In the genomic region with DNA sequence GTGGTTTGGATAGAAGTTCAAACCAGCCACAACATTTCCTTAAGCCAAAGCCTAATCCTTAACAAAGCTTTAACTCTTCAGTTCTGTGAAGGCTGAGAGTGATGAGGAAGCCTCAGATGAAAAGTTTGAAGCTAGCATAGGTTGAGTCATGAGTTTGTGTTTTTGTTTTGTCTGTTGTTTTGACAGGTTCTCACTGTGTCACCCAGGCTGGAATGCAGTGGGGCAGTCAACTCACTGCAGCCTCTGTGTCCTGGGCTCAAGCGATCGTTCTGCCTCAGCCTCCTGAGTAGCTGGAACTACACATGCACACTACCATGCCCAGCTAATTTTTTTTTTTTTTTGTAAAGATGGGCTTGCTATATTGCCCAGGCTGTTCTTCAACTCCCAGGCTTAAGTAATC, we compare ENCODE assay signal across 25 cellular contexts.
A peak's percentile ranks its signal among the peaks of the same experiment; 100 is the strongest.
DNase-seq lines count a peak whose midpoint lies in the region; ATAC-seq and TF ChIP-seq lines count a peak whose summit lies in the region.
"Had no signal": no experiment of that assay in that cellular context is flagged by ENCODE, and none has a peak within 500 bp of the region (broad histone marks: within the 10 kb centered on the region; RNA-seq: fewer than 3 reads in every experiment).

No MANE protein-coding gene starts in this region.

- DNase-seq in Right ventricle myocardium superior: no peak
- no peak for DNase-seq in cardiac septum (ENCODE audit: low spot score)
- peak; percentile 8 for DNase-seq in mammary epithelial cell
- DNase-seq in iris pigment epithelial cell (ENCODE audit: low read depth): peak; percentile 15
- DNase-seq in AG08396 (ENCODE audit: low spot score): no peak
- DNase-seq in central memory CD4-positive, alpha-beta T cell: no peak
- DNase-seq: activated CD4-positive, alpha-beta T cell treated with anti-CD3 and anti-CD28 coated beads, Interleukin-2, amount 50 U/mL, for 48 hours; activated CD4-positive, CD25-positive, alpha-beta regulatory T cell; activated effector memory CD4-positive, alpha-beta T cell treated with Interleukin-2 at 50 U/mL for 16 hours; activated naive CD8-positive, alpha-beta T cell treated with anti-CD3 and anti-CD28 coated beads, Interleukin-2, amount 10 ng/mL, durations not matched to agents 7 days and 5 days; dermis blood vessel endothelial cell; kidney; lower lobe of right lung; NCI-H187 treated with DMSO at 0.1 percent for 48 hours; NCI-H2227 treated with DMSO at 0.1 percent for 48 hours; retina; stimulated activated CD4-positive, alpha-beta T cell treated with anti-CD3 and anti-CD28 coated beads, Interleukin-4, amount 100 ng/mL, for 4 hours; stimulated activated naive CD8-positive, alpha-beta T cell treated with anti-CD3 and anti-CD28 coated beads, Interleukin-15, amount 100 ng/mL, for 72 hours; T1000; tibial artery had no signal

- WGBS in mammary epithelial cell (ENCODE audit: low coverage, missing lambda C conversion rate): 100% methylated on average over 2 of the region's 2 CpGs

- no peak overlapping the region for H2AFZ ChIP-seq in mammary epithelial cell (ENCODE audit: low read depth, low read length)

- no peaks in the 10 kb centered on the region for H3K27me3 ChIP-seq in mammary epithelial cell (ENCODE audit: insufficient read depth, low read length)
- H3K27me3 ChIP-seq: BLaER1, tibial artery had no signal

- intact Hi-C loops in Right ventricle myocardium superior (cut with DNase I): no loop called here
- intact Hi-C loops in cardiac septum (cut with DNase I): no loop called here
- intact Hi-C loops in mammary epithelial cell (cut with micrococcal nuclease): no loop called here

- ATAC-seq in Right ventricle myocardium superior (ENCODE audit: poor library complexity) (peak; percentile 41), GM21529 (IDR thresholded peaks at IDR 0.05; ENCODE audit: unreplicated experiment) (no peak), GM21717 (IDR thresholded peaks at IDR 0.05; ENCODE audit: unreplicated experiment) (no peak)
- ATAC-seq: lower lobe of right lung; stimulated activated naive CD8-positive, alpha-beta T cell treated with anti-CD3 and anti-CD28 coated beads, Interleukin-15, amount 100 ng/mL, for 72 hours had no signal

- no peak for TF ChIP-seq CTCF in mammary epithelial cell (conservative IDR thresholded peaks at IDR 0.05 in 1 of 2, IDR thresholded peaks at IDR 0.05 in 1 of 2; ENCODE audit: extremely low read depth in 1 of 2, insufficient read depth in 1 of 2, low read depth in 1 of 2, low read length in 2 of 2)

- CTCF ChIA-PET in mammary epithelial cell (lab: Charles Lee; ENCODE audit: low non-redundant PET): no interaction called here

- no peaks in the 10 kb centered on the region for H3K36me3 ChIP-seq in mammary epithelial cell (ENCODE audit: insufficient read depth, low read length)
- H3K36me3 ChIP-seq: HAP-1 had no signal

- no peaks in the 10 kb centered on the region for H3K4me1 ChIP-seq in mammary epithelial cell (ENCODE audit: insufficient read depth, low read length)
- H3K4me1 ChIP-seq: BLaER1, lower lobe of right lung, tibial artery had no signal

- in situ Hi-C loops in mammary epithelial cell (cut with MboI; ENCODE audit: low sequenced_read_pairs in 2 of 2): no loop called here

- H3K79me2 ChIP-seq in mammary epithelial cell (ENCODE audit: insufficient read depth, low read length): no peaks in the 10 kb centered on the region

- H3K9me3 ChIP-seq in mammary epithelial cell (replicated peaks; ENCODE audit: insufficient read depth, low read length): no peaks in the 10 kb centered on the region
- H3K9me3 ChIP-seq: HAP-1, lower lobe of right lung, tibial artery had no signal

- no peak overlapping the region for H3K27ac ChIP-seq in mammary epithelial cell (ENCODE audit: insufficient read depth, low read depth, low read length)
- H3K27ac ChIP-seq: BLaER1, KMS-11, lower lobe of right lung, tibial artery had no signal

- dilution Hi-C loops in mammary epithelial cell (cut with HindIII; ENCODE audit: low sequenced_read_pairs): no loop called here

- no peak overlapping the region for H3K4me3 ChIP-seq in mammary epithelial cell (replicated peaks in 1 of 3; ENCODE audit: insufficient read depth in 1 of 3, low read depth in 2 of 3, low read length in 3 of 3)
- H3K4me3 ChIP-seq: BLaER1, HAP-1, lower lobe of right lung, tibial artery had no signal

- no peaks in the 10 kb centered on the region for H4K20me1 ChIP-seq in mammary epithelial cell (ENCODE audit: insufficient read depth, low read length)
- H4K20me1 ChIP-seq: BLaER1 had no signal

- H3K9ac ChIP-seq in mammary epithelial cell (ENCODE audit: insufficient read depth, low read length): no peak overlapping the region
- H3K9ac ChIP-seq: BLaER1, KMS-11 had no signal

- BruUV-seq in mammary epithelial cell (replicated peaks; lab: Mats Ljungman, UMichigan): no TSS peak

- H3K4me2 ChIP-seq in mammary epithelial cell (ENCODE audit: insufficient read depth, low read depth, low read length): no peak overlapping the region
- H3K4me2 ChIP-seq: BLaER1, KMS-11 had no signal

Comparison
In these comparisons a context has a peak if more than half of its experiments do, and no peak if none do; other contexts are left out.
1. DNase-seq: peak in mammary epithelial cell (single experiment) and iris pigment epithelial cell (single experiment); none in Right ventricle myocardium superior (single experiment), cardiac septum (single experiment), AG08396 (single experiment) and central memory CD4-positive, alpha-beta T cell (single experiment).